ENCODE assay signal across 1 cellular context in the genomic region with DNA sequence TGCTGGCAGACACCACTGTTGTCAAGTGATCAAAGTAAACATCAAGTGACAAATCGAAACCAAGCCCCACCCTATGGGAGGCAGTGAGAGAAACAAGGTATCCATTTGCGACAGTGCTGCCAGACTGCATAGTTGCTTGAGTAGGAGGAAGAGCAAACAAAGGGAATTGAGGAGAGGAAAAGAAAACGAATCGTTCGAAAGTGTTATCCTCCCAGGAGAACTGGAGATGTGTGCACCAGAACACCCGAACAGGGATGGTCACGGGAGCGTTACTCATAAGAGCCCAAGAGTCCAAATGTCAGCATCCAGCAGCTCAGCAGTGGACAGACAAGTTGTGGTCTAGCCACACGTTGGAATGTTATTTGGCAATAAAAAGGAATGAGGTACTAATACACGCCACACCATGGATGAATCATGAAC.
TF ChIP-seq lines count a peak whose summit lies in the region.

No MANE protein-coding gene starts in this region.

TF ChIP-seq in HCT116, 20 proteins besides CTCF, POLR2A, EP300 and RAD21:
- TF ChIP-seq SIN3A (IDR thresholded peaks at IDR 0.05; ENCODE audit: low read depth): no peak
- TF ChIP-seq CEBPB (IDR thresholded peaks at IDR 0.05; ENCODE audit: low read depth): peak; percentile 50; the same call in 1 of the 2 replicates
- TF ChIP-seq SRF (IDR thresholded peaks at IDR 0.05; ENCODE audit: low read depth): no peak
